ENCODE assay signal across 8 cellular contexts in the genomic region with DNA sequence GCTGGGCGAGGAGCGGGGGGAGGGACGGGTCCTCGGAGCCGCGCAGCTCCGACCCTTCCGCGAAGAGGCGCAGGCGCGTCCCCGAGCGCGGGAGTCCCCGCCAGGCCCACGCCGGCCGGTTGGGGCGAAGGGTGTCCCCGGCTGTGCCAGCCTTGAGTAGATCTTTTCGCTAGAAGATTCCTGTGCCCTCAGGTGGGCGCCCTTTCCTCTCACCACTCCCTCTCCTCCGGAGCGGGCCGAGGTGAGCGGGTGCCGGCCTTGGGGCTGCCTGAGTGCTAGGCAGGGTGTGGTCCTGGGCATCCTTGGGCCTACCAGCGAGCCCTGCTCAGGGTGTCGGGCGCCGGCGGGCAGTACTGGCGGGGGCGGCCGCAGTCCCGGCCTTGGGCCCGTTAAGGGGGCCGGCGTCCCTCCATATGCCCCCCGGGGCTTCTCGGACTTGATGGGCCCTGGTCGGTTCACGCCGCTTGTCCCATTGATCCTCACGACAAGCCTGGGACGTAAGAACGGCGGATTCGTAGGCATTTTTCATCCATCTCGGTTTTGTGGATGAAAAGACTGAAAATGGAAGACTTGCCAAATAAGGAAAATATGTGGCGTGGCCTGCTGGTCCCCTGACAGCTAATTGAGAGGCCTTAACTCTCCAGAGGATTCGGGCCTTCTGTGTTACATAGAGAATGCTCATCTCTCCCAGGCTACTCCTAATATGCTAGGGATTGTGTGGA. TPM values are rescaled to one million over a fixed set of nuclear protein-coding genes. Genes with fewer than 3 reads are reported as not detected.
DNase-seq lines count a peak whose midpoint lies in the region; TF ChIP-seq lines count a peak whose summit lies in the region.

No MANE protein-coding gene starts in this region.

- TF ChIP-seq CTCF in GM06990 (IDR thresholded peaks at IDR 0.05; ENCODE audit: insufficient read depth, low read length, poor library complexity, severe bottlenecking) (peak; percentile 5), H9 (conservative IDR thresholded peaks at IDR 0.05) (no peak), LNCAP (IDR thresholded peaks at IDR 0.05) (peak; percentile 11; the same call in 1 of the 2 replicates), retinal pigment epithelial cell (conservative IDR thresholded peaks at IDR 0.05; ENCODE audit: low read depth, low read length) (no peak)

- H3T11ph ChIP-seq in H9 (ENCODE audit: low read length) = no peak overlapping the region

- H3K9me3 ChIP-seq in H9 (ENCODE audit: control insufficient read depth, low read depth, low read length) = no peaks in the 10 kb centered on the region

- no peaks in the 10 kb centered on the region for H3K36me3 ChIP-seq in GM06990 (ENCODE audit: control insufficient read depth, insufficient read depth, low read length)

- H4K5ac ChIP-seq in H9 (ENCODE audit: insufficient read length, low read depth, low read length) = no peak overlapping the region

- H2BK120ac ChIP-seq in H9 (ENCODE audit: low read depth, low read length, poor library complexity, severe bottlenecking) = no peak overlapping the region

- H3K79me1 ChIP-seq in H9 (ENCODE audit: insufficient read depth, low read depth, low read length, poor library complexity, severe bottlenecking) = no peaks in the 10 kb centered on the region

- H3K27me3 ChIP-seq in GM06990 (replicated peaks; ENCODE audit: control insufficient read depth, insufficient read depth, low read length) (no peaks in the 10 kb centered on the region), H9 (ENCODE audit: insufficient read depth, low read length) (no peaks in the 10 kb centered on the region)

- H3K9ac ChIP-seq in H9 (ENCODE audit: extremely low read depth, insufficient read length, low read length) = peak overlapping the region; percentile 27

- H4K8ac ChIP-seq in H9 (replicated peaks; ENCODE audit: insufficient read length, low read depth, low read length) = no peak overlapping the region

- H2BK20ac ChIP-seq in H9 (ENCODE audit: low read depth, low read length, poor library complexity, severe bottlenecking) = no peak overlapping the region

- no peak overlapping the region for H2BK5ac ChIP-seq in H9 (ENCODE audit: insufficient read length, low read length)

- no peaks in the 10 kb centered on the region; the same call in 1 of the 2 replicates for H3K27me3 Mint-ChIP-seq in H9 (ENCODE audit: low read depth)

- no peak overlapping the region; the same call in 1 of the 2 replicates for H2BK15ac ChIP-seq in H9 (ENCODE audit: low read depth, low read length)

- H3K18ac ChIP-seq in H9 (ENCODE audit: insufficient read length, low read depth, low read length) = no peak overlapping the region

- peak overlapping the region in 2 of 3 experiments; percentile 13 to 70; a peak in 3 of 7 replicates for H3K27ac Mint-ChIP-seq in H9

- H3K9me3 Mint-ChIP-seq in H9 = peaks cover 3 to 4% of the 10 kb centered on the region in 2 experiments; a peak in 2 of 5 replicates

- no peak overlapping the region for H4K91ac ChIP-seq in H9 (ENCODE audit: insufficient read length, low read depth, low read length)

- peaks cover 20% of the 10 kb centered on the region; the same call in 1 of the 2 replicates for H3K79me2 ChIP-seq in H9 (ENCODE audit: insufficient read depth, low read length)

- DNase-seq in GM06990 (ENCODE audit: extremely low read depth, insufficient read length) = peak; percentile 85
- DNase-seq in H9 = peak; percentile 60
- peak; percentile 26 to 67 (median 47) for DNase-seq in T-helper 1 cell
- DNase-seq in anterior cingulate cortex (lab: John Stamatoyannopoulos, UW) = peak in 50 of 58 donors; percentile 21 to 82 (median 62)
- peak; percentile 65 to 69 for DNase-seq in hippocampal formation (lab: John Stamatoyannopoulos, UW)
- no peak for DNase-seq in retinal pigment epithelial cell (ENCODE audit: low read depth)
- no peak for DNase-seq in OCI-M2 (lab: John Stamatoyannopoulos, UW; ENCODE audit: unreplicated experiment)

- no peak overlapping the region for H3K4ac ChIP-seq in H9 (ENCODE audit: low read depth, low read length)

- no peaks in the 10 kb centered on the region for H4K20me1 ChIP-seq in H9 (ENCODE audit: control insufficient read depth, insufficient read depth, insufficient read length)

- H2BK12ac ChIP-seq in H9 (ENCODE audit: insufficient read length, low read depth, low read length) = no peak overlapping the region

- H3K4me3 ChIP-seq in GM06990 (replicated peaks; ENCODE audit: low read depth, low read length) (peak overlapping the region; percentile 92), retinal pigment epithelial cell (ENCODE audit: low read length) (peak overlapping the region; percentile 72)

- H3K56ac ChIP-seq in H9 (ENCODE audit: insufficient read length, low read depth, low read length) = no peak overlapping the region

- H3K4me3 Mint-ChIP-seq in H9 = peak overlapping the region; percentile 82 to 86

- H3K27ac ChIP-seq in H9 (ENCODE audit: insufficient read length, low read depth, low read length) = no peak overlapping the region

- peaks cover 28 to 38% (median 29%) of the 10 kb centered on the region in 3 experiments for H3K36me3 Mint-ChIP-seq in H9 (ENCODE audit: insufficient read depth in 1 of 3, low read depth in 3 of 3)

- no peak overlapping the region for H2AK5ac ChIP-seq in H9 (ENCODE audit: insufficient read length, low read length)

- H3K4me1 ChIP-seq in H9 (ENCODE audit: insufficient read depth, low read length) = no peaks in the 10 kb centered on the region

- H2AFZ ChIP-seq in H9 (ENCODE audit: low read length) = no peak overlapping the region

- H3K23ac ChIP-seq in H9 (ENCODE audit: insufficient read length, low read depth, low read length) = no peak overlapping the region

- H3K23me2 ChIP-seq in H9 (ENCODE audit: insufficient read length, low read depth, low read length, poor library complexity, severe bottlenecking) = peaks cover 11% of the 10 kb centered on the region

- H3K4me1 Mint-ChIP-seq in H9 = peaks cover 25 to 37% of the 10 kb centered on the region in 2 experiments

- peak overlapping the region; percentile 78; the same call in 1 of the 2 replicates for H3K14ac ChIP-seq in H9 (ENCODE audit: insufficient read depth, low read length)

- peak overlapping the region; percentile 61 for H3K4me2 ChIP-seq in H9 (ENCODE audit: insufficient read depth, insufficient read length, low read length)

- WGBS in H9 (ENCODE audit: extremely low coverage, insufficient read length, low lambda C conversion rate) = no CpG with 5 or more reads among the region's 53 CpGs

RNA-seq across cellular contexts. Expression of a gene that starts 0.7 kb away (rescaled TPM):
- total RNA-seq in H9 (2021) = 59.8 and 61.9 TPM in 2 replicates

Comparison
In these comparisons a context has a peak if more than half of its experiments do, and no peak if none do; other contexts are left out.
1. DNase-seq: peak in GM06990 (single experiment), H9 (single experiment), T-helper 1 cell (5 of 5), anterior cingulate cortex (50 of 58) and hippocampal formation (2 of 2); none in retinal pigment epithelial cell (single experiment) and OCI-M2 (single experiment).
2. CTCF ChIP-seq: peak in GM06990 (single experiment) and LNCAP (single experiment); none in H9 (single experiment) and retinal pigment epithelial cell (single experiment).